Comparison of ENCODE assay signal across 1 cellular context in genomic region chr5:61048534-61048933, GRCh38.
TF ChIP-seq lines count a peak whose summit lies in the region.

No MANE protein-coding gene starts in this region.

TF ChIP-seq in SK-N-SH treated with all-trans-retinoic acid at 6 μM for 48 hours, 23 proteins besides CTCF, POLR2A, EP300 and RAD21 (continued from another document):
- TF ChIP-seq SNAI2 (CRISPR knock-in tag; IDR thresholded peaks at IDR 0.05): no peak
